ENCODE assay signal across 8 cellular contexts in the genomic region with DNA sequence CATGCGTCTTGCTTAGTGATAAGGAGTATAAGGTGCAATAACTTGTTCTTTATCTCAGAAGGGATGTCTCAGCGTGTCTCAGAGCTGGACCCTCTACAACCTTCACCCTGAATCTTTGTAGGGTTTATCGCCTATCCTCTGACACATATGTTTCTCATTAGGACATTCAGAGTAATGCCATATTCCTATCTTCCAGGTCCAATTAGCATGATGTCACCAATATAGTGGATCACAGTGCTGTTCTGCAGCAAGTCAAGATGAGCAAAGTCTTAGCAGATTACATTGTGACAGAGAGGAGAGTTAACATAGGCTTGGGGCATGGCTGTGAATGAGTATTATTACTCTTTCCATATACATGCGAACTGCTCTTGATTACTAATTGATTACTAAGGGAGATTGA.
"Had no signal": no experiment of that assay in that cellular context is flagged by ENCODE, and none has a peak within 500 bp of the region (broad histone marks: within the 10 kb centered on the region; RNA-seq: fewer than 3 reads in every experiment).

No MANE protein-coding gene starts in this region.

- FAIRE-seq: K562 had no signal

- DNase-seq: GM23248, GOT3, H7, IMR-90, KG1 had no signal

- ATAC-seq: HCT116, K562 had no signal

- H2AFZ ChIP-seq: GM23248 had no signal

- H3K9me3 ChIP-seq: HAP-1 had no signal

- H3K9ac ChIP-seq: GM23248 had no signal

- H3K4me3 ChIP-seq: GM23248, HAP-1, K562 had no signal

- H3K36me3 ChIP-seq: HAP-1 had no signal

- H3K27ac ChIP-seq: GM23248 had no signal
